Comparison of ENCODE assay signal across 12 cellular contexts in genomic region chrY:17166881-17167280, GRCh38.
DNase-seq lines count a peak whose midpoint lies in the region; ATAC-seq and TF ChIP-seq lines count a peak whose summit lies in the region.
"Had no signal": no experiment of that assay in that cellular context is flagged by ENCODE, and none has a peak within 500 bp of the region (broad histone marks: within the 10 kb centered on the region; RNA-seq: fewer than 3 reads in every experiment).

No MANE protein-coding gene starts in this region.

- no peak overlapping the region for H2AK5ac ChIP-seq in mesenchymal stem cell (ENCODE audit: low read length, severe bottlenecking)

- H3K4me3 ChIP-seq in RWPE2 (ENCODE audit: severe bottlenecking) (no peak overlapping the region), epithelial cell of proximal tubule (ENCODE audit: low read depth, low read length) (no peak overlapping the region), mesenchymal stem cell (ENCODE audit: insufficient read depth in 1 of 2, low read depth in 1 of 2, low read length in 2 of 2) (no peak overlapping the region)
- H3K4me3 ChIP-seq: GM12878, GM23338 had no signal

- H2BK15ac ChIP-seq in mesenchymal stem cell (ENCODE audit: low read depth, poor library complexity, severe bottlenecking), result no peak overlapping the region

- H3K27ac ChIP-seq in RWPE2 (ENCODE audit: poor library complexity, severe bottlenecking) (no peak overlapping the region), mesenchymal stem cell (ENCODE audit: low read length, poor library complexity, severe bottlenecking) (peak overlapping the region; percentile 35)

- H3K27me3 ChIP-seq in RWPE2 (ENCODE audit: insufficient read depth, poor library complexity, severe bottlenecking), result no peaks in the 10 kb centered on the region
- H3K27me3 ChIP-seq in mesenchymal stem cell (ENCODE audit: control insufficient read depth in 1 of 2, insufficient read depth in 1 of 2, low read length in 2 of 2), result no peaks in the 10 kb centered on the region

- peaks cover 7% of the 10 kb centered on the region for H3K4me1 ChIP-seq in RWPE2 (ENCODE audit: insufficient read depth, poor library complexity, severe bottlenecking)
- no peaks in the 10 kb centered on the region for H3K4me1 ChIP-seq in mesenchymal stem cell (ENCODE audit: control insufficient read depth, insufficient read depth, low read depth, low read length)

- H3K18ac ChIP-seq in mesenchymal stem cell (ENCODE audit: low read depth in 1 of 2, low read length in 2 of 2), result no peak overlapping the region

- H3K36me3 ChIP-seq in RWPE2 (ENCODE audit: low read depth) (no peaks in the 10 kb centered on the region), mesenchymal stem cell (ENCODE audit: control insufficient read depth in 1 of 2, insufficient read depth in 2 of 2, low read depth in 1 of 2, low read length in 2 of 2) (no peaks in the 10 kb centered on the region)

- TF ChIP-seq CTCF in RWPE2 (IDR thresholded peaks at IDR 0.05; ENCODE audit: poor library complexity, severe bottlenecking) (no peak), epithelial cell of proximal tubule (conservative IDR thresholded peaks at IDR 0.05; ENCODE audit: low read depth, low read length) (no peak)

- no peak overlapping the region for H2AFZ ChIP-seq in mesenchymal stem cell (ENCODE audit: low read depth, low read length)
- H2AFZ ChIP-seq: GM23338 had no signal

- H3K9ac ChIP-seq in mesenchymal stem cell (ENCODE audit: low read length), result no peak overlapping the region

- no peak for DNase-seq in RWPE2 (ENCODE audit: low spot score)
- peak; percentile 43 for DNase-seq in epithelial cell of proximal tubule (ENCODE audit: low read depth)
- DNase-seq in mesenchymal stem cell, result peak; percentile 19
- no peak for DNase-seq in occipital lobe (lab: John Stamatoyannopoulos, UW)
- no peak for DNase-seq in COLO668 (lab: John Stamatoyannopoulos, UW; ENCODE audit: unreplicated experiment)
- DNase-seq: Calu3, DMS 273 treated with DMSO at 0.1 percent for 48 hours, DMS79, H7 had no signal

- no peak overlapping the region for H4K8ac ChIP-seq in mesenchymal stem cell (ENCODE audit: low read length)

- H3K23ac ChIP-seq in mesenchymal stem cell (ENCODE audit: low read length in 2 of 2), result no peak overlapping the region

- no peak overlapping the region for H2BK120ac ChIP-seq in mesenchymal stem cell (ENCODE audit: low read depth, low read length)

- ATAC-seq in RWPE2 (ENCODE audit: low read depth), result peak; percentile 87
- no peak for ATAC-seq in GM18858 (IDR thresholded peaks at IDR 0.05; ENCODE audit: unreplicated experiment)
- ATAC-seq: GM12878, GM23338 had no signal

- no peak overlapping the region for H2BK12ac ChIP-seq in mesenchymal stem cell (ENCODE audit: low read length in 2 of 2)

- H3K14ac ChIP-seq in mesenchymal stem cell (ENCODE audit: low read length in 2 of 2), result no peak overlapping the region

- no peak overlapping the region for H3K4ac ChIP-seq in mesenchymal stem cell (ENCODE audit: low read depth in 1 of 2, low read length in 2 of 2)

- no peaks in the 10 kb centered on the region for H3K9me3 ChIP-seq in RWPE2 (ENCODE audit: severe bottlenecking)
- H3K9me3 ChIP-seq in mesenchymal stem cell (ENCODE audit: control insufficient read depth, low read length), result no peaks in the 10 kb centered on the region

- H2BK5ac ChIP-seq in mesenchymal stem cell (ENCODE audit: low read depth, low read length, poor library complexity, severe bottlenecking), result no peak overlapping the region

- H3K79me1 ChIP-seq in mesenchymal stem cell (replicated peaks; ENCODE audit: low read length, poor library complexity, severe bottlenecking), result no peaks in the 10 kb centered on the region

- 83% methylated on average over 1 of the region's 3 CpGs for WGBS in mesenchymal stem cell

- no peak overlapping the region for H3K4me2 ChIP-seq in mesenchymal stem cell (ENCODE audit: low read length, poor library complexity, severe bottlenecking)
- H3K4me2 ChIP-seq: GM23338 had no signal

- no peak overlapping the region for H4K91ac ChIP-seq in mesenchymal stem cell (ENCODE audit: low read length)

Comparison
In these comparisons a context has a peak if more than half of its experiments do, and no peak if none do; other contexts are left out.
1. DNase-seq: peak in epithelial cell of proximal tubule (single experiment) and mesenchymal stem cell (single experiment); none in RWPE2 (single experiment), occipital lobe (single experiment) and COLO668 (single experiment).